Comparison of ENCODE assay signal across 1 cellular context in genomic region chr16:88444826-88445582, GRCh38.
TF ChIP-seq lines count a peak whose summit lies in the region.

No MANE protein-coding gene starts in this region.

TF ChIP-seq in K562, 482 proteins besides CTCF, POLR2A, EP300 and RAD21 (continued from another document):
- TF ChIP-seq ZNF318 (IDR thresholded peaks at IDR 0.05; ENCODE audit: borderline replicate concordance in 1 of 2, low read depth in 1 of 2): no peak
- TF ChIP-seq NFIC (IDR thresholded peaks at IDR 0.05): peak; percentile 89
- peak; percentile 28; the same call in 1 of the 2 replicates for TF ChIP-seq ZFX (CRISPR knock-in tag; IDR thresholded peaks at IDR 0.05)
- 0 out of 4 replicates have a peak, but pooled peaks of 1 of the 2 experiments have one; percentile 15 for TF ChIP-seq RCOR1 (IDR thresholded peaks at IDR 0.05; ENCODE audit: borderline replicate concordance in 1 of 2, low read depth in 2 of 2, low read length in 2 of 2)
- TF ChIP-seq KDM1A (IDR thresholded peaks at IDR 0.05): peak; percentile 46 to 71
- TF ChIP-seq ZBTB33 (CRISPR knock-in tag; IDR thresholded peaks at IDR 0.05): peak; percentile 99
- 0 out of 2 replicates have a peak, but pooled peaks have one; percentile 29 for TF ChIP-seq CBX1 (IDR thresholded peaks at IDR 0.05; ENCODE audit: low read depth)
